16 cellular contexts compared by ENCODE assay signal in the genomic region with DNA sequence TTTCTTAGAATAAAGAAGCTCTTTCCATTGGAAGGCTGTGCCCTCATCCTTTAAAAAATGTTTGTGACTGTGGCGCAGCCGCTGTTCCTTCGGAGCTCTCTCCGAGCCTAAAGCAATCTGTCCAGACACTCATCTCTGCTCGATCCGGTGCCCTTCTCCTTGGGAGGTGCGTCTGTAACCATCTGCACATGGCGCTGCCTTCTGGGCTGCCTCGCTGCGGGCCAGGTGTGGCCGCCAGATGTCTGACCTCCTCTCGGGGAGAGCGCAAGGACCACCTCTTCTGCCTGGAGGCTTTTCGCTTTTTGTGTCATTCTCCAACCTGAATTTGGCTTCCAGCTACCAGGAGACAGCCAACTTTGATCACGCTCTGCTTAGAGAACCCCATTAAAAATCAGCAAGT.
DNase-seq lines count a peak whose midpoint lies in the region; ATAC-seq and TF ChIP-seq lines count a peak whose summit lies in the region.
"Had no signal": no experiment of that assay in that cellular context is flagged by ENCODE, and none has a peak within 500 bp of the region (broad histone marks: within the 10 kb centered on the region; RNA-seq: fewer than 3 reads in every experiment).

No MANE protein-coding gene starts in this region.

- peak; percentile 56 for DNase-seq in DMS 273 treated with DMSO at 0.1 percent for 48 hours (lab: John Stamatoyannopoulos, UW)
- DNase-seq in HFF-Myc (ENCODE audit: extremely low read depth, low read depth), result peak; percentile 16
- peak; percentile 29 for DNase-seq in SK-N-DZ (ENCODE audit: low spot score)
- no peak for DNase-seq in sciatic nerve (ENCODE audit: low spot score)
- no peak for DNase-seq in activated naive CD4-positive, alpha-beta T cell (lab: John Stamatoyannopoulos, UW)
- no peak for DNase-seq in kidney glomerular epithelial cell (lab: John Stamatoyannopoulos, UW)
- DNase-seq: C1 segment of cervical spinal cord; DMS153; NCI-H1417 treated with DMSO at 0.1 percent for 48 hours; NCI-H1930; NCI-H510A treated with DMSO at 0.1 percent for 48 hours; NK-92 treated with Interleukin-12 subunit alpha and Interleukin-12 subunit beta, amount 100 ng/mL, for 24 hours; SHP77 treated with DMSO at 0.1 percent for 48 hours; SW 1271 had no signal

- ATAC-seq in sciatic nerve (peak; percentile 85), HG03439 (IDR thresholded peaks at IDR 0.05; ENCODE audit: unreplicated experiment) (no peak)
- ATAC-seq: K562 had no signal

- no peak for TF ChIP-seq CTCF in HFF-Myc (IDR thresholded peaks at IDR 0.05; ENCODE audit: low read depth, low read length, missing control alignments)

- no peak overlapping the region for H3K4me3 ChIP-seq in HFF-Myc (replicated peaks; ENCODE audit: low read depth, low read length)
- H3K4me3 ChIP-seq: K562 had no signal

- intact Hi-C loops in sciatic nerve (cut with DNase I), result loop anchor here (2.0 kb wide), 1 partner anchor 51 kb away; no protein-coding TSS in a partner anchor

Comparison
In these comparisons a context has a peak if more than half of its experiments do, and no peak if none do; other contexts are left out.
1. DNase-seq: peak in DMS 273 treated with DMSO at 0.1 percent for 48 hours (single experiment), HFF-Myc (single experiment) and SK-N-DZ (single experiment); none in sciatic nerve (single experiment), activated naive CD4-positive, alpha-beta T cell (0 of 4) and kidney glomerular epithelial cell (single experiment).